ENCODE assay signal across 1 cellular context in the genomic region with DNA sequence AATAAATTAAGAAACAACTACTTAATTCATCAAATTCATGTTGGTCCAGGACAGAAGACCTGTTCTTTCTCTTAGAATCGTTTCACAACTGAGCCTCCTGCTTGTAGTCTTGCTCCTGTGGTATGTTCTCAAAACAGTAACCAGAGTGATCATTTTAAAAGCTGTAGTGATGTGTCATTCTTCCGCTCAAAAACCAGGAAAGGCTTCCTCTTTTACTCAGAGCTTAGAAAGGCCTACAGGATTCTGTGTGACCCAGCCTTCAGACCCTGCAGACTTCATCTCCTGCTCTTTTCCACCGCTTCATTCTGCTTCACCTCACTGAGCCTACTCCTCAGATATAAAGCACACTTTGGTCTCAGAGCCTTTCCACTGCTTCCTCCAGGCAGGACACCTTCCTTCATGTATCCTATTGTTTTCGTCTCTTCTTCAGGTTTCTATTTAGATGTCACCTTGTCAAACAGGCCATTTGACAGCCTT.
TF ChIP-seq lines count a peak whose summit lies in the region.

No MANE protein-coding gene starts in this region.

TF ChIP-seq in K562, 482 proteins besides CTCF, POLR2A, EP300 and RAD21 (continued from another document and continues in another):
- TF ChIP-seq, protein P1, sequence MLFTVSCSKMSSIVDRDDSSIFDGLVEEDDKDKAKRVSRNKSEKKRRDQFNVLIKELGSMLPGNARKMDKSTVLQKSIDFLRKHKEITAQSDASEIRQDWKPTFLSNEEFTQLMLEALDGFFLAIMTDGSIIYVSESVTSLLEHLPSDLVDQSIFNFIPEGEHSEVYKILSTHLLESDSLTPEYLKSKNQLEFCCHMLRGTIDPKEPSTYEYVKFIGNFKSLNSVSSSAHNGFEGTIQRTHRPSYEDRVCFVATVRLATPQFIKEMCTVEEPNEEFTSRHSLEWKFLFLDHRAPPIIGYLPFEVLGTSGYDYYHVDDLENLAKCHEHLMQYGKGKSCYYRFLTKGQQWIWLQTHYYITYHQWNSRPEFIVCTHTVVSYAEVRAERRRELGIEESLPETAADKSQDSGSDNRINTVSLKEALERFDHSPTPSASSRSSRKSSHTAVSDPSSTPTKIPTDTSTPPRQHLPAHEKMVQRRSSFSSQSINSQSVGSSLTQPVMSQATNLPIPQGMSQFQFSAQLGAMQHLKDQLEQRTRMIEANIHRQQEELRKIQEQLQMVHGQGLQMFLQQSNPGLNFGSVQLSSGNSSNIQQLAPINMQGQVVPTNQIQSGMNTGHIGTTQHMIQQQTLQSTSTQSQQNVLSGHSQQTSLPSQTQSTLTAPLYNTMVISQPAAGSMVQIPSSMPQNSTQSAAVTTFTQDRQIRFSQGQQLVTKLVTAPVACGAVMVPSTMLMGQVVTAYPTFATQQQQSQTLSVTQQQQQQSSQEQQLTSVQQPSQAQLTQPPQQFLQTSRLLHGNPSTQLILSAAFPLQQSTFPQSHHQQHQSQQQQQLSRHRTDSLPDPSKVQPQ (CRISPR knock-in tag; IDR thresholded peaks at IDR 0.05; ENCODE audit: borderline replicate concordance), result no peak
- TF ChIP-seq SPI1 (IDR thresholded peaks at IDR 0.05; ENCODE audit: borderline replicate concordance, low read depth, low read length) (peak; percentile 97), IRF1 (CRISPR knock-in tag; IDR thresholded peaks at IDR 0.05; ENCODE audit: borderline replicate concordance) (no peak), ILF3 (IDR thresholded peaks at IDR 0.05; ENCODE audit: borderline replicate concordance) (no peak), NCOA1 (IDR thresholded peaks at IDR 0.05; ENCODE audit: low read depth) (0 out of 2 replicates have a peak, but pooled peaks have one; percentile 16), ZNF274 (IDR thresholded peaks at IDR 0.05; ENCODE audit: borderline replicate concordance, low read depth, low read length) (no peak), HNRNPH1 (optimal IDR thresholded peaks at IDR 0.05; ENCODE audit: low read depth, low read length) (no peak), HDGF (IDR thresholded peaks at IDR 0.05) (peak; percentile 86; the same call in 1 of the 2 replicates), SIX5 (IDR thresholded peaks at IDR 0.05; ENCODE audit: borderline replicate concordance in 1 of 2, insufficient read depth in 1 of 2, low read depth in 1 of 2, low read length in 2 of 2) (no peak), EWSR1 (IDR thresholded peaks at IDR 0.05; ENCODE audit: borderline replicate concordance, low read depth, partially characterized antibody) (no peak), TFAM (CRISPR knock-in tag; conservative IDR thresholded peaks at IDR 0.05) (no peak), ETV5 (CRISPR knock-in tag; IDR thresholded peaks at IDR 0.05; ENCODE audit: low read depth) (peak; percentile 49; the same call in 1 of the 2 replicates), TOE1 (IDR thresholded peaks at IDR 0.05; ENCODE audit: borderline replicate concordance) (no peak), TOE1 (CRISPR knock-in tag; IDR thresholded peaks at IDR 0.05; ENCODE audit: borderline replicate concordance, low read depth) (no peak), ZNF395 (CRISPR knock-in tag; IDR thresholded peaks at IDR 0.05) (no peak), ZNF780A (CRISPR knock-in tag; IDR thresholded peaks at IDR 0.05) (no peak), YBX1 (IDR thresholded peaks at IDR 0.05) (no peak), NFYB (IDR thresholded peaks at IDR 0.05; ENCODE audit: extremely low read depth, insufficient read length) (no peak), L3MBTL2 (IDR thresholded peaks at IDR 0.05) (peak; percentile 28; the same call in 1 of the 2 replicates), MAFG (tag; conservative IDR thresholded peaks at IDR 0.05) (peak; percentile 29), FOXM1 (IDR thresholded peaks at IDR 0.05; ENCODE audit: low read depth) (no peak), FOXM1 (CRISPR knock-in tag; IDR thresholded peaks at IDR 0.05; ENCODE audit: low read depth) (no peak), HNRNPUL1 (IDR thresholded peaks at IDR 0.05; ENCODE audit: low read length) (no peak), MAZ (CRISPR knock-in tag; conservative IDR thresholded peaks at IDR 0.05 in 1 of 2, IDR thresholded peaks at IDR 0.05 in 1 of 2) (no peak), KHSRP (IDR thresholded peaks at IDR 0.05) (no peak), GABPB2 (CRISPR knock-in tag; conservative IDR thresholded peaks at IDR 0.05) (no peak), NCOA2 (IDR thresholded peaks at IDR 0.05; ENCODE audit: partially characterized antibody in 2 of 2) (no peak), MEIS2 (IDR thresholded peaks at IDR 0.05; ENCODE audit: partially characterized antibody) (peak; percentile 26), ARID2 (IDR thresholded peaks at IDR 0.05) (0 out of 2 replicates have a peak, but pooled peaks have one; percentile 15), SNRNP70 (optimal IDR thresholded peaks at IDR 0.05; ENCODE audit: low read depth, low read length) (no peak), POLR2H (tag; IDR thresholded peaks at IDR 0.05; ENCODE audit: low read depth) (no peak)
- TF ChIP-seq, protein P2, sequence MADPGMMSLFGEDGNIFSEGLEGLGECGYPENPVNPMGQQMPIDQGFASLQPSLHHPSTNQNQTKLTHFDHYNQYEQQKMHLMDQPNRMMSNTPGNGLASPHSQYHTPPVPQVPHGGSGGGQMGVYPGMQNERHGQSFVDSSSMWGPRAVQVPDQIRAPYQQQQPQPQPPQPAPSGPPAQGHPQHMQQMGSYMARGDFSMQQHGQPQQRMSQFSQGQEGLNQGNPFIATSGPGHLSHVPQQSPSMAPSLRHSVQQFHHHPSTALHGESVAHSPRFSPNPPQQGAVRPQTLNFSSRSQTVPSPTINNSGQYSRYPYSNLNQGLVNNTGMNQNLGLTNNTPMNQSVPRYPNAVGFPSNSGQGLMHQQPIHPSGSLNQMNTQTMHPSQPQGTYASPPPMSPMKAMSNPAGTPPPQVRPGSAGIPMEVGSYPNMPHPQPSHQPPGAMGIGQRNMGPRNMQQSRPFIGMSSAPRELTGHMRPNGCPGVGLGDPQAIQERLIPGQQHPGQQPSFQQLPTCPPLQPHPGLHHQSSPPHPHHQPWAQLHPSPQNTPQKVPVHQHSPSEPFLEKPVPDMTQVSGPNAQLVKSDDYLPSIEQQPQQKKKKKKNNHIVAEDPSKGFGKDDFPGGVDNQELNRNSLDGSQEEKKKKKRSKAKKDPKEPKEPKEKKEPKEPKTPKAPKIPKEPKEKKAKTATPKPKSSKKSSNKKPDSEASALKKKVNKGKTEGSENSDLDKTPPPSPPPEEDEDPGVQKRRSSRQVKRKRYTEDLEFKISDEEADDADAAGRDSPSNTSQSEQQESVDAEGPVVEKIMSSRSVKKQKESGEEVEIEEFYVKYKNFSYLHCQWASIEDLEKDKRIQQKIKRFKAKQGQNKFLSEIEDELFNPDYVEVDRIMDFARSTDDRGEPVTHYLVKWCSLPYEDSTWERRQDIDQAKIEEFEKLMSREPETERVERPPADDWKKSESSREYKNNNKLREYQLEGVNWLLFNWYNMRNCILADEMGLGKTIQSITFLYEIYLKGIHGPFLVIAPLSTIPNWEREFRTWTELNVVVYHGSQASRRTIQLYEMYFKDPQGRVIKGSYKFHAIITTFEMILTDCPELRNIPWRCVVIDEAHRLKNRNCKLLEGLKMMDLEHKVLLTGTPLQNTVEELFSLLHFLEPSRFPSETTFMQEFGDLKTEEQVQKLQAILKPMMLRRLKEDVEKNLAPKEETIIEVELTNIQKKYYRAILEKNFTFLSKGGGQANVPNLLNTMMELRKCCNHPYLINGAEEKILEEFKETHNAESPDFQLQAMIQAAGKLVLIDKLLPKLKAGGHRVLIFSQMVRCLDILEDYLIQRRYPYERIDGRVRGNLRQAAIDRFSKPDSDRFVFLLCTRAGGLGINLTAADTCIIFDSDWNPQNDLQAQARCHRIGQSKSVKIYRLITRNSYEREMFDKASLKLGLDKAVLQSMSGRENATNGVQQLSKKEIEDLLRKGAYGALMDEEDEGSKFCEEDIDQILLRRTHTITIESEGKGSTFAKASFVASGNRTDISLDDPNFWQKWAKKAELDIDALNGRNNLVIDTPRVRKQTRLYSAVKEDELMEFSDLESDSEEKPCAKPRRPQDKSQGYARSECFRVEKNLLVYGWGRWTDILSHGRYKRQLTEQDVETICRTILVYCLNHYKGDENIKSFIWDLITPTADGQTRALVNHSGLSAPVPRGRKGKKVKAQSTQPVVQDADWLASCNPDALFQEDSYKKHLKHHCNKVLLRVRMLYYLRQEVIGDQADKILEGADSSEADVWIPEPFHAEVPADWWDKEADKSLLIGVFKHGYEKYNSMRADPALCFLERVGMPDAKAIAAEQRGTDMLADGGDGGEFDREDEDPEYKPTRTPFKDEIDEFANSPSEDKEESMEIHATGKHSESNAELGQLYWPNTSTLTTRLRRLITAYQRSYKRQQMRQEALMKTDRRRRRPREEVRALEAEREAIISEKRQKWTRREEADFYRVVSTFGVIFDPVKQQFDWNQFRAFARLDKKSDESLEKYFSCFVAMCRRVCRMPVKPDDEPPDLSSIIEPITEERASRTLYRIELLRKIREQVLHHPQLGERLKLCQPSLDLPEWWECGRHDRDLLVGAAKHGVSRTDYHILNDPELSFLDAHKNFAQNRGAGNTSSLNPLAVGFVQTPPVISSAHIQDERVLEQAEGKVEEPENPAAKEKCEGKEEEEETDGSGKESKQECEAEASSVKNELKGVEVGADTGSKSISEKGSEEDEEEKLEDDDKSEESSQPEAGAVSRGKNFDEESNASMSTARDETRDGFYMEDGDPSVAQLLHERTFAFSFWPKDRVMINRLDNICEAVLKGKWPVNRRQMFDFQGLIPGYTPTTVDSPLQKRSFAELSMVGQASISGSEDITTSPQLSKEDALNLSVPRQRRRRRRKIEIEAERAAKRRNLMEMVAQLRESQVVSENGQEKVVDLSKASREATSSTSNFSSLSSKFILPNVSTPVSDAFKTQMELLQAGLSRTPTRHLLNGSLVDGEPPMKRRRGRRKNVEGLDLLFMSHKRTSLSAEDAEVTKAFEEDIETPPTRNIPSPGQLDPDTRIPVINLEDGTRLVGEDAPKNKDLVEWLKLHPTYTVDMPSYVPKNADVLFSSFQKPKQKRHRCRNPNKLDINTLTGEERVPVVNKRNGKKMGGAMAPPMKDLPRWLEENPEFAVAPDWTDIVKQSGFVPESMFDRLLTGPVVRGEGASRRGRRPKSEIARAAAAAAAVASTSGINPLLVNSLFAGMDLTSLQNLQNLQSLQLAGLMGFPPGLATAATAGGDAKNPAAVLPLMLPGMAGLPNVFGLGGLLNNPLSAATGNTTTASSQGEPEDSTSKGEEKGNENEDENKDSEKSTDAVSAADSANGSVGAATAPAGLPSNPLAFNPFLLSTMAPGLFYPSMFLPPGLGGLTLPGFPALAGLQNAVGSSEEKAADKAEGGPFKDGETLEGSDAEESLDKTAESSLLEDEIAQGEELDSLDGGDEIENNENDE (IDR thresholded peaks at IDR 0.05; ENCODE audit: low read depth, low read length), result no peak
- TF ChIP-seq, protein P3, sequence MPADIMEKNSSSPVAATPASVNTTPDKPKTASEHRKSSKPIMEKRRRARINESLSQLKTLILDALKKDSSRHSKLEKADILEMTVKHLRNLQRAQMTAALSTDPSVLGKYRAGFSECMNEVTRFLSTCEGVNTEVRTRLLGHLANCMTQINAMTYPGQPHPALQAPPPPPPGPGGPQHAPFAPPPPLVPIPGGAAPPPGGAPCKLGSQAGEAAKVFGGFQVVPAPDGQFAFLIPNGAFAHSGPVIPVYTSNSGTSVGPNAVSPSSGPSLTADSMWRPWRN (IDR thresholded peaks at IDR 0.05; ENCODE audit: low read depth), result no peak
- TF ChIP-seq, protein P4, sequence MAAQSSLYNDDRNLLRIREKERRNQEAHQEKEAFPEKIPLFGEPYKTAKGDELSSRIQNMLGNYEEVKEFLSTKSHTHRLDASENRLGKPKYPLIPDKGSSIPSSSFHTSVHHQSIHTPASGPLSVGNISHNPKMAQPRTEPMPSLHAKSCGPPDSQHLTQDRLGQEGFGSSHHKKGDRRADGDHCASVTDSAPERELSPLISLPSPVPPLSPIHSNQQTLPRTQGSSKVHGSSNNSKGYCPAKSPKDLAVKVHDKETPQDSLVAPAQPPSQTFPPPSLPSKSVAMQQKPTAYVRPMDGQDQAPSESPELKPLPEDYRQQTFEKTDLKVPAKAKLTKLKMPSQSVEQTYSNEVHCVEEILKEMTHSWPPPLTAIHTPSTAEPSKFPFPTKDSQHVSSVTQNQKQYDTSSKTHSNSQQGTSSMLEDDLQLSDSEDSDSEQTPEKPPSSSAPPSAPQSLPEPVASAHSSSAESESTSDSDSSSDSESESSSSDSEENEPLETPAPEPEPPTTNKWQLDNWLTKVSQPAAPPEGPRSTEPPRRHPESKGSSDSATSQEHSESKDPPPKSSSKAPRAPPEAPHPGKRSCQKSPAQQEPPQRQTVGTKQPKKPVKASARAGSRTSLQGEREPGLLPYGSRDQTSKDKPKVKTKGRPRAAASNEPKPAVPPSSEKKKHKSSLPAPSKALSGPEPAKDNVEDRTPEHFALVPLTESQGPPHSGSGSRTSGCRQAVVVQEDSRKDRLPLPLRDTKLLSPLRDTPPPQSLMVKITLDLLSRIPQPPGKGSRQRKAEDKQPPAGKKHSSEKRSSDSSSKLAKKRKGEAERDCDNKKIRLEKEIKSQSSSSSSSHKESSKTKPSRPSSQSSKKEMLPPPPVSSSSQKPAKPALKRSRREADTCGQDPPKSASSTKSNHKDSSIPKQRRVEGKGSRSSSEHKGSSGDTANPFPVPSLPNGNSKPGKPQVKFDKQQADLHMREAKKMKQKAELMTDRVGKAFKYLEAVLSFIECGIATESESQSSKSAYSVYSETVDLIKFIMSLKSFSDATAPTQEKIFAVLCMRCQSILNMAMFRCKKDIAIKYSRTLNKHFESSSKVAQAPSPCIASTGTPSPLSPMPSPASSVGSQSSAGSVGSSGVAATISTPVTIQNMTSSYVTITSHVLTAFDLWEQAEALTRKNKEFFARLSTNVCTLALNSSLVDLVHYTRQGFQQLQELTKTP (IDR thresholded peaks at IDR 0.05; ENCODE audit: low read depth in 1 of 2, partially characterized antibody in 2 of 2), result no peak
- TF ChIP-seq, protein P5, sequence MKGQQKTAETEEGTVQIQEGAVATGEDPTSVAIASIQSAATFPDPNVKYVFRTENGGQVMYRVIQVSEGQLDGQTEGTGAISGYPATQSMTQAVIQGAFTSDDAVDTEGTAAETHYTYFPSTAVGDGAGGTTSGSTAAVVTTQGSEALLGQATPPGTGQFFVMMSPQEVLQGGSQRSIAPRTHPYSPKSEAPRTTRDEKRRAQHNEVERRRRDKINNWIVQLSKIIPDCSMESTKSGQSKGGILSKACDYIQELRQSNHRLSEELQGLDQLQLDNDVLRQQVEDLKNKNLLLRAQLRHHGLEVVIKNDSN (CRISPR knock-in tag; IDR thresholded peaks at IDR 0.05), result no peak
